In the genomic region with DNA sequence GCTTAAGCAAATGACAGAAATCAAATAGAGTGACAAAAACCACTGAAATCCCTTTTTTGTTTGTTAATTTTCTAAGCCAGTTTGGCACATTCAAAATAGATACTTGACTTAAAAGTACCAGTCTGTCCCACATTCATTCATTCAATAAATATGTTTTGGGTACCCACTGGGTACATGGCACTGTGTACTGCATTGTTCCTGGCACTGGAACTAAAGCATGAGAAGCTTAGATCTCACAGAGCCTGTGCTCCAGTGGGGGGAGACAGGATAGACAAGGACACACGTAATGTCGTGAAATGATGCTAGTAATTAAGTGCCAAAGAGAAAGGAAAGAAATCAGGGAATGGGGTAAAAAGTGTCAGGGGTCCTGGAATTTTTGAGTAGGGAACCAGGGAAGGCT, we compare ENCODE assay signal across 19 cellular contexts. TPM values are rescaled to one million over a fixed set of nuclear protein-coding genes. Genes with fewer than 3 reads are reported as not detected.
A peak's percentile ranks its signal among the peaks of the same experiment; 100 is the strongest.
DNase-seq lines count a peak whose midpoint lies in the region; ATAC-seq and FAIRE-seq lines count a peak whose summit lies in the region.
"Had no signal": no experiment of that assay in that cellular context is flagged by ENCODE, and none has a peak within 500 bp of the region (broad histone marks: within the 10 kb centered on the region; RNA-seq: fewer than 3 reads in every experiment).

No MANE protein-coding gene starts in this region.

- H3K4me3 Mint-ChIP-seq in activated T-helper 17 cell treated with anti-CD3 and anti-CD28 coated beads, Interleukin-2, amount 50 U/mL, for 72 hours: no peak overlapping the region
- H3K4me3 Mint-ChIP-seq: CD8-positive, alpha-beta T cell had no signal

- H3K27ac Mint-ChIP-seq in activated T-helper 17 cell treated with anti-CD3 and anti-CD28 coated beads, Interleukin-2, amount 50 U/mL, for 72 hours: no peak overlapping the region

- FAIRE-seq in frontal cortex (lab: Jason Lieb, UNC): no peak
- FAIRE-seq: G401.6, GM19239 had no signal

- H3K9me3 Mint-ChIP-seq in activated T-helper 17 cell treated with anti-CD3 and anti-CD28 coated beads, Interleukin-2, amount 50 U/mL, for 72 hours: no peaks in the 10 kb centered on the region
- H3K9me3 Mint-ChIP-seq: CD8-positive, alpha-beta T cell had no signal

- H3K4me1 Mint-ChIP-seq in activated T-helper 17 cell treated with anti-CD3 and anti-CD28 coated beads, Interleukin-2, amount 50 U/mL, for 72 hours: no peaks in the 10 kb centered on the region

- H3K9me3 ChIP-seq in KOPT-K1 (ENCODE audit: insufficient read depth, low read length, poor library complexity, severe bottlenecking): no peaks in the 10 kb centered on the region

- DNase-seq in NCI-H1694 treated with DMSO at 0.1 percent for 48 hours (lab: John Stamatoyannopoulos, UW) (no peak), NCI-H1092 (lab: John Stamatoyannopoulos, UW) (no peak), frontal cortex (ENCODE audit: low spot score in 2 of 2) (no peak)
- DNase-seq: Calu3, DMS153, GOT3, NCI-H1092 treated with DMSO at 0.1 percent for 48 hours, NCI-H1436 treated with DMSO at 0.1 percent for 48 hours, NCI-H2029, NCI-H524 treated with DMSO at 0.1 percent for 48 hours, NCI-H82 had no signal

- no peaks in the 10 kb centered on the region for H3K27me3 ChIP-seq in layer of hippocampus (ENCODE audit: control insufficient read depth, insufficient read depth, low read length)

- no peaks in the 10 kb centered on the region for H3K27me3 Mint-ChIP-seq in activated T-helper 17 cell treated with anti-CD3 and anti-CD28 coated beads, Interleukin-2, amount 50 U/mL, for 72 hours

- ATAC-seq in activated T-helper 17 cell treated with anti-CD3 and anti-CD28 coated beads, Interleukin-2, amount 50 U/mL, for 72 hours (replicated peaks): peak; percentile 4
- ATAC-seq: CD8-positive, alpha-beta T cell; Right ventricle myocardium inferior had no signal

- peak overlapping the region; percentile 54 for H3K27ac ChIP-seq in KOPT-K1 (ENCODE audit: low read depth, low read length, poor library complexity, severe bottlenecking)
- peak overlapping the region; percentile 55 for H3K27ac ChIP-seq in layer of hippocampus (ENCODE audit: low read depth, low read length)
- peak overlapping the region; percentile 89 for H3K27ac ChIP-seq in temporal lobe (ENCODE audit: low read depth, low read length)

- H3K36me3 ChIP-seq in KOPT-K1 (ENCODE audit: insufficient read depth, low read length): no peaks in the 10 kb centered on the region

- no peaks in the 10 kb centered on the region for H3K36me3 Mint-ChIP-seq in activated T-helper 17 cell treated with anti-CD3 and anti-CD28 coated beads, Interleukin-2, amount 50 U/mL, for 72 hours (ENCODE audit: low read depth)

RNA-seq across cellular contexts. Expression of gene MTURN, which starts 13.0 kb away (rescaled TPM):
- 1 to 10 TPM; 4.0 to 6.4 TPM for total RNA-seq in activated T-helper 17 cell treated with anti-CD3 and anti-CD28 coated beads, Interleukin-2, amount 50 U/mL, for 72 hours
- 281 TPM for total RNA-seq in temporal lobe
- total RNA-seq in frontal cortex: 368 TPM

Comparison
In these comparisons a context has a peak if more than half of its experiments do, and no peak if none do; other contexts are left out.
1. RNA of gene MTURN, which starts 13.0 kb away (total RNA-seq): 368 TPM in frontal cortex (single experiment) and 281 TPM in temporal lobe (single experiment); 4.0 to 6.4 TPM in activated T-helper 17 cell treated with anti-CD3 and anti-CD28 coated beads, Interleukin-2, amount 50 U/mL, for 72 hours; every median in the first group is over 10 times any median in the second.
2. Peak in every context shown above with its lines, with median percentiles within 50 percentile points of each other: H3K27ac ChIP-seq.